Comparison of ENCODE assay signal across 1 cellular context in the genomic region with DNA sequence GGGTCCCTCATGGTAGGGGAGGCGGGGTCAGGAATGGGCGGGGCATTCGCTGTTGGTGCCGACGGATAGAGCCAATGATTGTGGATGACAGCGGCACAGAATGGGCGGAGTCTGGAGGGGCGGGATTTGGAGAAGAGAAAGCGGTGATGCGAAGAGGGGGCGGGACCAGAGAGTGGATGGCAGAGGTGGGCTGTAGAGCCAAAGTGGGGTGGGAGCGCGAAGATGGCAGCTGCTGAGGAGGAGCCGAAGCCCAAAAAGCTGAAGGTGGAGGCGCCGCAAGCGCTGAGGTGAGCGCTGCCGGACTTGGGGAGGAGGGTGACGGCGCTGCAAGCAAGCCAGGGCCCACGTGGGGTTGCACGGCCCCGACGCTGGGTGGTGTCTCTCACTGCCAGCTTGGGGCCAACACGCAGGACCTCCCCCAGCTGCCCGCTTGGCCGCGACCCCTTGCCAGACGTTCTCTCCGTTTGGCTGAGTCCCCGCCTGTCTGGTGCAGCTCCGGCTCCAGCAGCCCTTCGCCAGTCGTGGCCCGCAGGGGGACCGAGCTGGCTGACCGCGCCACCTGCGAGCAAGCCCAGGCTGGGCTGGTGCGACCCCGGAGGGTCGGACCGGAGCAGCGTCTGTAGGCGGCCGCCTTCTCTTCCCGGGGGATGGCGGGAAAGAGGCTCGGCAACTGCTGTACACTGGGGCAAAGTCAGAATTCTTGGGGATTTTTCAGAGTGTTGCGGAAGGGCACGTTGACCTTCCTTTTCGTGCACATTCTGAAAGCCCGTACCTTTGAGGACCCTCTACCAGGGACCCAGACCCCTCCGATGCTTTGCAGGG.
TF ChIP-seq lines count a peak whose summit lies in the region.

Gene ADK (plus strand): TSS at position 165 of the 822 bp plus-strand sequence. CDS start 58 bp downstream, at position 223.

TF ChIP-seq in HepG2, 621 proteins besides CTCF, POLR2A, EP300 and RAD21 (continued from another document and continues in another):
- no peak for TF ChIP-seq HNF1B (CRISPR knock-in tag; IDR thresholded peaks at IDR 0.05)
- TF ChIP-seq ZBTB8A (CRISPR knock-in tag; IDR thresholded peaks at IDR 0.05; ENCODE audit: borderline replicate concordance, low read depth) = no peak
- TF ChIP-seq ZNF274 (CRISPR knock-in tag; IDR thresholded peaks at IDR 0.05) = no peak; the same call in 1 of the 2 replicates
- no peak for TF ChIP-seq ZBTB46 (CRISPR knock-in tag; IDR thresholded peaks at IDR 0.05; ENCODE audit: borderline replicate concordance)
- 0 out of 2 replicates have a peak, but pooled peaks have one; percentile 51 for TF ChIP-seq ZNF230 (CRISPR knock-in tag; IDR thresholded peaks at IDR 0.05)
- TF ChIP-seq ZNF335 (CRISPR knock-in tag; IDR thresholded peaks at IDR 0.05) = peak; percentile 99
- peak; percentile 51; the same call in 1 of the 2 replicates for TF ChIP-seq ZNF775 (CRISPR knock-in tag; IDR thresholded peaks at IDR 0.05; ENCODE audit: borderline replicate concordance)
- TF ChIP-seq ARNT (IDR thresholded peaks at IDR 0.05) = no peak
- no peak for TF ChIP-seq ZKSCAN1 (IDR thresholded peaks at IDR 0.05; ENCODE audit: low read length)
- TF ChIP-seq, protein P1, sequence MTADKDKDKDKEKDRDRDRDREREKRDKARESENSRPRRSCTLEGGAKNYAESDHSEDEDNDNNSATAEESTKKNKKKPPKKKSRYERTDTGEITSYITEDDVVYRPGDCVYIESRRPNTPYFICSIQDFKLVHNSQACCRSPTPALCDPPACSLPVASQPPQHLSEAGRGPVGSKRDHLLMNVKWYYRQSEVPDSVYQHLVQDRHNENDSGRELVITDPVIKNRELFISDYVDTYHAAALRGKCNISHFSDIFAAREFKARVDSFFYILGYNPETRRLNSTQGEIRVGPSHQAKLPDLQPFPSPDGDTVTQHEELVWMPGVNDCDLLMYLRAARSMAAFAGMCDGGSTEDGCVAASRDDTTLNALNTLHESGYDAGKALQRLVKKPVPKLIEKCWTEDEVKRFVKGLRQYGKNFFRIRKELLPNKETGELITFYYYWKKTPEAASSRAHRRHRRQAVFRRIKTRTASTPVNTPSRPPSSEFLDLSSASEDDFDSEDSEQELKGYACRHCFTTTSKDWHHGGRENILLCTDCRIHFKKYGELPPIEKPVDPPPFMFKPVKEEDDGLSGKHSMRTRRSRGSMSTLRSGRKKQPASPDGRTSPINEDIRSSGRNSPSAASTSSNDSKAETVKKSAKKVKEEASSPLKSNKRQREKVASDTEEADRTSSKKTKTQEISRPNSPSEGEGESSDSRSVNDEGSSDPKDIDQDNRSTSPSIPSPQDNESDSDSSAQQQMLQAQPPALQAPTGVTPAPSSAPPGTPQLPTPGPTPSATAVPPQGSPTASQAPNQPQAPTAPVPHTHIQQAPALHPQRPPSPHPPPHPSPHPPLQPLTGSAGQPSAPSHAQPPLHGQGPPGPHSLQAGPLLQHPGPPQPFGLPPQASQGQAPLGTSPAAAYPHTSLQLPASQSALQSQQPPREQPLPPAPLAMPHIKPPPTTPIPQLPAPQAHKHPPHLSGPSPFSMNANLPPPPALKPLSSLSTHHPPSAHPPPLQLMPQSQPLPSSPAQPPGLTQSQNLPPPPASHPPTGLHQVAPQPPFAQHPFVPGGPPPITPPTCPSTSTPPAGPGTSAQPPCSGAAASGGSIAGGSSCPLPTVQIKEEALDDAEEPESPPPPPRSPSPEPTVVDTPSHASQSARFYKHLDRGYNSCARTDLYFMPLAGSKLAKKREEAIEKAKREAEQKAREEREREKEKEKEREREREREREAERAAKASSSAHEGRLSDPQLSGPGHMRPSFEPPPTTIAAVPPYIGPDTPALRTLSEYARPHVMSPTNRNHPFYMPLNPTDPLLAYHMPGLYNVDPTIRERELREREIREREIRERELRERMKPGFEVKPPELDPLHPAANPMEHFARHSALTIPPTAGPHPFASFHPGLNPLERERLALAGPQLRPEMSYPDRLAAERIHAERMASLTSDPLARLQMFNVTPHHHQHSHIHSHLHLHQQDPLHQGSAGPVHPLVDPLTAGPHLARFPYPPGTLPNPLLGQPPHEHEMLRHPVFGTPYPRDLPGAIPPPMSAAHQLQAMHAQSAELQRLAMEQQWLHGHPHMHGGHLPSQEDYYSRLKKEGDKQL (CRISPR knock-in tag; IDR thresholded peaks at IDR 0.05; ENCODE audit: low read depth) = no peak
- no peak; the same call in 1 of the 2 replicates for TF ChIP-seq AKAP8 (CRISPR knock-in tag; IDR thresholded peaks at IDR 0.05)
- no peak for TF ChIP-seq NFIB (CRISPR knock-in tag; IDR thresholded peaks at IDR 0.05; ENCODE audit: borderline replicate concordance)
- TF ChIP-seq ZEB1 (IDR thresholded peaks at IDR 0.05; ENCODE audit: insufficient replicate concordance, low read depth) = no peak
- TF ChIP-seq FOXK1 (CRISPR knock-in tag; IDR thresholded peaks at IDR 0.05; ENCODE audit: borderline replicate concordance, low read depth) = no peak
- TF ChIP-seq, protein P2, sequence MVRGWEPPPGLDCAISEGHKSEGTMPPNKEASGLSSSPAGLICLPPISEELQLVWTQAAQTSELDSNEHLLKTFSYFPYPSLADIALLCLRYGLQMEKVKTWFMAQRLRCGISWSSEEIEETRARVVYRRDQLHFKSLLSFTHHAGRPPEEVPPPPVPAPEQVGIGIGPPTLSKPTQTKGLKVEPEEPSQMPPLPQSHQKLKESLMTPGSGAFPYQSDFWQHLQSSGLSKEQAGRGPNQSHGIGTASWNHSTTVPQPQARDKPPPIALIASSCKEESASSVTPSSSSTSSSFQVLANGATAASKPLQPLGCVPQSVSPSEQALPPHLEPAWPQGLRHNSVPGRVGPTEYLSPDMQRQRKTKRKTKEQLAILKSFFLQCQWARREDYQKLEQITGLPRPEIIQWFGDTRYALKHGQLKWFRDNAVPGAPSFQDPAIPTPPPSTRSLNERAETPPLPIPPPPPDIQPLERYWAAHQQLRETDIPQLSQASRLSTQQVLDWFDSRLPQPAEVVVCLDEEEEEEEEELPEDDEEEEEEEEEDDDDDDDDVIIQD (CRISPR knock-in tag; IDR thresholded peaks at IDR 0.05; ENCODE audit: low read depth) = no peak; the same call in none of the 2 replicates
- no peak for TF ChIP-seq RBM22 (optimal IDR thresholded peaks at IDR 0.05; ENCODE audit: low read length)
- TF ChIP-seq ZNF225 (CRISPR knock-in tag; IDR thresholded peaks at IDR 0.05) = peak; percentile 71
- TF ChIP-seq ZNF598 (CRISPR knock-in tag; IDR thresholded peaks at IDR 0.05; ENCODE audit: borderline replicate concordance) = no peak; the same call in 1 of the 2 replicates
- no peak for TF ChIP-seq ZFAT (CRISPR knock-in tag; conservative IDR thresholded peaks at IDR 0.05)
- TF ChIP-seq, protein P3, sequence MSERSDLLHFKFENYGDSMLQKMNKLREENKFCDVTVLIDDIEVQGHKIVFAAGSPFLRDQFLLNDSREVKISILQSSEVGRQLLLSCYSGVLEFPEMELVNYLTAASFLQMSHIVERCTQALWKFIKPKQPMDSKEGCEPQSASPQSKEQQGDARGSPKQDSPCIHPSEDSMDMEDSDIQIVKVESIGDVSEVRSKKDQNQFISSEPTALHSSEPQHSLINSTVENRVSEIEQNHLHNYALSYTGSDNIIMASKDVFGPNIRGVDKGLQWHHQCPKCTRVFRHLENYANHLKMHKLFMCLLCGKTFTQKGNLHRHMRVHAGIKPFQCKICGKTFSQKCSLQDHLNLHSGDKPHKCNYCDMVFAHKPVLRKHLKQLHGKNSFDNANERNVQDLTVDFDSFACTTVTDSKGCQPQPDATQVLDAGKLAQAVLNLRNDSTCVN (CRISPR knock-in tag; IDR thresholded peaks at IDR 0.05; ENCODE audit: borderline replicate concordance) = no peak
- 0 out of 2 replicates have a peak, but pooled peaks have one; percentile 45 for TF ChIP-seq TBP (CRISPR knock-in tag; IDR thresholded peaks at IDR 0.05)
- TF ChIP-seq ZNF607 (CRISPR knock-in tag; IDR thresholded peaks at IDR 0.05; ENCODE audit: borderline replicate concordance) = no peak
- TF ChIP-seq ZSCAN9 (CRISPR knock-in tag; IDR thresholded peaks at IDR 0.05; ENCODE audit: borderline replicate concordance) = 0 out of 2 replicates have a peak, but pooled peaks have one; percentile 19
- no peak for TF ChIP-seq CHD4 (IDR thresholded peaks at IDR 0.05; ENCODE audit: borderline replicate concordance, low read length)
- peak; percentile 76 for TF ChIP-seq ZNF556 (CRISPR knock-in tag; IDR thresholded peaks at IDR 0.05; ENCODE audit: borderline replicate concordance)
- TF ChIP-seq, protein P4, sequence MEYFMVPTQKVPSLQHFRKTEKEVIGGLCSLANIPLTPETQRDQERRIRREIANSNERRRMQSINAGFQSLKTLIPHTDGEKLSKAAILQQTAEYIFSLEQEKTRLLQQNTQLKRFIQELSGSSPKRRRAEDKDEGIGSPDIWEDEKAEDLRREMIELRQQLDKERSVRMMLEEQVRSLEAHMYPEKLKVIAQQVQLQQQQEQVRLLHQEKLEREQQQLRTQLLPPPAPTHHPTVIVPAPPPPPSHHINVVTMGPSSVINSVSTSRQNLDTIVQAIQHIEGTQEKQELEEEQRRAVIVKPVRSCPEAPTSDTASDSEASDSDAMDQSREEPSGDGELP (IDR thresholded peaks at IDR 0.05; ENCODE audit: borderline replicate concordance, low read depth) = no peak; the same call in 1 of the 2 replicates
- peak; percentile 67; the same call in 1 of the 2 replicates for TF ChIP-seq KMT2B (CRISPR knock-in tag; IDR thresholded peaks at IDR 0.05)
- no peak for TF ChIP-seq ZBTB2 (CRISPR knock-in tag; IDR thresholded peaks at IDR 0.05; ENCODE audit: low read depth)
- TF ChIP-seq ZNF550 (CRISPR knock-in tag; IDR thresholded peaks at IDR 0.05; ENCODE audit: borderline replicate concordance) = no peak
- 0 out of 2 replicates have a peak, but pooled peaks have one; percentile 69 for TF ChIP-seq KDM2A (CRISPR knock-in tag; IDR thresholded peaks at IDR 0.05; ENCODE audit: borderline replicate concordance, low read depth)
- TF ChIP-seq, protein P5, sequence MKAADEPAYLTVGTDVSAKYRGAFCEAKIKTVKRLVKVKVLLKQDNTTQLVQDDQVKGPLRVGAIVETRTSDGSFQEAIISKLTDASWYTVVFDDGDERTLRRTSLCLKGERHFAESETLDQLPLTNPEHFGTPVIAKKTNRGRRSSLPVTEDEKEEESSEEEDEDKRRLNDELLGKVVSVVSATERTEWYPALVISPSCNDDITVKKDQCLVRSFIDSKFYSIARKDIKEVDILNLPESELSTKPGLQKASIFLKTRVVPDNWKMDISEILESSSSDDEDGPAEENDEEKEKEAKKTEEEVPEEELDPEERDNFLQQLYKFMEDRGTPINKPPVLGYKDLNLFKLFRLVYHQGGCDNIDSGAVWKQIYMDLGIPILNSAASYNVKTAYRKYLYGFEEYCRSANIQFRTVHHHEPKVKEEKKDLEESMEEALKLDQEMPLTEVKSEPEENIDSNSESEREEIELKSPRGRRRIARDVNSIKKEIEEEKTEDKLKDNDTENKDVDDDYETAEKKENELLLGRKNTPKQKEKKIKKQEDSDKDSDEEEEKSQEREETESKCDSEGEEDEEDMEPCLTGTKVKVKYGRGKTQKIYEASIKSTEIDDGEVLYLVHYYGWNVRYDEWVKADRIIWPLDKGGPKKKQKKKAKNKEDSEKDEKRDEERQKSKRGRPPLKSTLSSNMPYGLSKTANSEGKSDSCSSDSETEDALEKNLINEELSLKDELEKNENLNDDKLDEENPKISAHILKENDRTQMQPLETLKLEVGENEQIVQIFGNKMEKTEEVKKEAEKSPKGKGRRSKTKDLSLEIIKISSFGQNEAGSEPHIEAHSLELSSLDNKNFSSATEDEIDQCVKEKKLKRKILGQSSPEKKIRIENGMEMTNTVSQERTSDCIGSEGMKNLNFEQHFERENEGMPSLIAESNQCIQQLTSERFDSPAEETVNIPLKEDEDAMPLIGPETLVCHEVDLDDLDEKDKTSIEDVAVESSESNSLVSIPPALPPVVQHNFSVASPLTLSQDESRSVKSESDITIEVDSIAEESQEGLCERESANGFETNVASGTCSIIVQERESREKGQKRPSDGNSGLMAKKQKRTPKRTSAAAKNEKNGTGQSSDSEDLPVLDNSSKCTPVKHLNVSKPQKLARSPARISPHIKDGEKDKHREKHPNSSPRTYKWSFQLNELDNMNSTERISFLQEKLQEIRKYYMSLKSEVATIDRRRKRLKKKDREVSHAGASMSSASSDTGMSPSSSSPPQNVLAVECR (CRISPR knock-in tag; IDR thresholded peaks at IDR 0.05; ENCODE audit: borderline replicate concordance) = peak; percentile 96
- peak; percentile 65 for TF ChIP-seq PHF20 (CRISPR knock-in tag; IDR thresholded peaks at IDR 0.05)
- peak; percentile 60; the same call in 1 of the 2 replicates for TF ChIP-seq MEIS2 (CRISPR knock-in tag; IDR thresholded peaks at IDR 0.05)
- TF ChIP-seq MXI1 (IDR thresholded peaks at IDR 0.05; ENCODE audit: borderline replicate concordance, low read depth, low read length) = peak; percentile 88; the same call in 2 of the 3 replicates
